In the genomic region with DNA sequence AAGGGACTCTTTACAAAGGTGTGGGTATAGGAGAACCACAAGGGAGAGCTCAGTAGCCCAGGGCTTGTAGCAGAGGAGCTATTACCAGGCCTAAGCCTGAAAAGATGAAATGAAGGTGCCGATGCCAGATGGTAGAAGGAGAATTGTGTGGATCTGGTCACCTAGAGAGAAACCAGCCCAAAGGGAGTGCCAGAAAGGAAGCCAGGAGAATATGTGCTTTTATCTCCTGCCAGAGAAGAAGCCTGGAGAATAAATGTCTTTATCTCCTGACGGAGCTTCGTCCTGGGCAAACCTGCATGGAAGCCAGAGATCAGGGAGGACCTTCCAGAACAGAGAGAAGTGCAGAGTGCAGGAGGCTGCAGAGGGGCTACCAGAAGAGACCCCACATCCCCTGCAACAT, we compare ENCODE assay signal across 24 cellular contexts.
"Had no signal": no experiment of that assay in that cellular context is flagged by ENCODE, and none has a peak within 500 bp of the region (broad histone marks: within the 10 kb centered on the region; RNA-seq: fewer than 3 reads in every experiment).

No MANE protein-coding gene starts in this region.

- DNase-seq: activated CD4-positive, alpha-beta T cell treated with anti-CD3 and anti-CD28 coated beads for 36 hours; activated CD8-positive, alpha-beta memory T cell treated with anti-CD3 and anti-CD28 coated beads, Interleukin-2, amount 50 U/mL, for 4 hours; activated CD8-positive, alpha-beta T cell treated with anti-CD3 and anti-CD28 coated beads for 36 hours; activated naive CD4-positive, alpha-beta T cell treated with anti-CD3 and anti-CD28 coated beads, Interleukin-2, amount 50 U/mL, for 16 hours; activated naive CD8-positive, alpha-beta T cell treated with anti-CD3 and anti-CD28 coated beads, Interleukin-2, amount 10 ng/mL, durations not matched to agents 7 days and 5 days; activated T-cell treated with anti-CD3 and anti-CD28 coated beads, Interleukin-2, amount 50 U/mL, for 72 hours; adrenal gland; anterior cingulate cortex; IMR-90; KG1; NCI-H1092; NCI-H1417; NCI-H1930; NCI-H2107; NCI-H2171 treated with DMSO at 0.1 percent for 48 hours; NCI-H226; NCI-H526 treated with DMSO at 0.1 percent for 48 hours; NCI-H82; Peyer's patch; SHP77; T-helper 2 cell; T1000 had no signal

- H3K4me3 ChIP-seq: adrenal gland, Peyer's patch had no signal

- H3K36me3 ChIP-seq: adrenal gland, Peyer's patch had no signal

- H3K4me3 Mint-ChIP-seq: activated CD4-positive, alpha-beta T cell treated with anti-CD3 and anti-CD28 coated beads for 36 hours; activated CD8-positive, alpha-beta T cell treated with anti-CD3 and anti-CD28 coated beads for 36 hours; activated naive CD8-positive, alpha-beta T cell treated with anti-CD3 and anti-CD28 coated beads, Interleukin-2, amount 10 ng/mL, durations not matched to agents 7 days and 5 days; activated T-cell treated with anti-CD3 and anti-CD28 coated beads, Interleukin-2, amount 50 U/mL, for 72 hours had no signal

- H3K27ac ChIP-seq: adrenal gland, Peyer's patch, RWPE1, VCaP had no signal

- H3K4me1 ChIP-seq: adrenal gland, Peyer's patch had no signal

- ATAC-seq: activated CD4-positive, alpha-beta T cell treated with anti-CD3 and anti-CD28 coated beads for 36 hours; activated CD8-positive, alpha-beta T cell treated with anti-CD3 and anti-CD28 coated beads for 36 hours; activated T-cell treated with anti-CD3 and anti-CD28 coated beads, Interleukin-2, amount 50 U/mL, for 72 hours had no signal

- H3K36me3 Mint-ChIP-seq: activated naive CD8-positive, alpha-beta T cell treated with anti-CD3 and anti-CD28 coated beads, Interleukin-2, amount 10 ng/mL, durations not matched to agents 7 days and 5 days had no signal

- H3K27ac Mint-ChIP-seq: activated CD4-positive, alpha-beta T cell treated with anti-CD3 and anti-CD28 coated beads for 36 hours; activated CD8-positive, alpha-beta T cell treated with anti-CD3 and anti-CD28 coated beads for 36 hours; activated naive CD8-positive, alpha-beta T cell treated with anti-CD3 and anti-CD28 coated beads, Interleukin-2, amount 10 ng/mL, durations not matched to agents 7 days and 5 days; activated T-cell treated with anti-CD3 and anti-CD28 coated beads, Interleukin-2, amount 50 U/mL, for 72 hours had no signal

- H3K9me3 ChIP-seq: adrenal gland, Peyer's patch had no signal

- H3K9me3 Mint-ChIP-seq: activated CD8-positive, alpha-beta T cell treated with anti-CD3 and anti-CD28 coated beads for 36 hours; activated naive CD8-positive, alpha-beta T cell treated with anti-CD3 and anti-CD28 coated beads, Interleukin-2, amount 10 ng/mL, durations not matched to agents 7 days and 5 days had no signal

- H3K27me3 ChIP-seq: adrenal gland, Peyer's patch had no signal

- H3K4me1 Mint-ChIP-seq: activated CD4-positive, alpha-beta T cell treated with anti-CD3 and anti-CD28 coated beads for 36 hours; activated naive CD8-positive, alpha-beta T cell treated with anti-CD3 and anti-CD28 coated beads, Interleukin-2, amount 10 ng/mL, durations not matched to agents 7 days and 5 days had no signal
